ENCODE assay signal across 1 cellular context in the genomic region with DNA sequence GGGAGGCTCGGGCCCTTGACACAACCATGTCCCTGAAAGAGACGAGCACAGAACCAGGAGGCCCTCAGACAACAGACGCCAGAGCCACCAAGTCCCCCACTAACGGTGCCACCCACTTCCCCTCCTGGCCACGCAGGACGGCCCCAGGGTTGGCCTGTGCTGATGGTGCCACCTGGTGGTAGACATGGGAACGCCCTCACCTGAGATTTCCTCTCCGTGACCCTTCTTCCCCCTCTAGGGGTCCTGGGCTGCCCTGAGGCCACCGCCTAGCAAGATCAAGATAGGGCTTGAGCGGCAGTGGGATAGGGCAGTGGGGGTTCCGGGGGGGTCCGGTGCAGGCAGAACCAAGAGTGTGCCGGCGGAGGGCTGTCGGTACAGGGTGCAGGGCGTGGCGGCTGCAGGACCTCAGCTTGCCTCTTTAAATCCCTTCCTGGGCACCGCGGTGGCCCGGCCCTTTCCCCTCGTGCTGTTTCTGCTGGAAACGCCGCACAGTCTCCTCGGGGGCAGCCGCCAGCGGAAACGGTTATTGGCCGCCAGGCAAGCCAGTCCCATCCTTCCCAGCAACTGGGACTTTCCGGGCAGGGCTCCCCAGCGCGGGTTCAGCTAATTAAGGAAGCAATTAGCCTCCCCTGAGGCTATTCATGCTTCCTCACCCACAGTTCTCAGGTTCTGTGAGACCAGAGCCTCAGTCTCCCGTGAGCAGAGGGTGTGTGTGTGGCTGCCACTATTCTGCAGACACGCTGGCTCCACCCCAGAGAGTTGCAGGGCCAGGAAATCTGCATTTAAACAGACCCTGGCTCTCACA.
A peak's percentile ranks its signal among the peaks of the same experiment; 100 is the strongest.
TF ChIP-seq lines count a peak whose summit lies in the region.

No MANE protein-coding gene starts in this region.

TF ChIP-seq in GM12878, 131 proteins besides CTCF, POLR2A, EP300 and RAD21 (continued from another document):
- TF ChIP-seq MLLT1 (IDR thresholded peaks at IDR 0.05) = 0 out of 2 replicates have a peak, but pooled peaks have one; percentile 74
